Comparison of ENCODE assay signal across 11 cellular contexts in genomic region chr11:35908432-35908771, GRCh38. TPM values are rescaled to one million over a fixed set of nuclear protein-coding genes. Genes with fewer than 3 reads are reported as not detected.
DNase-seq lines count a peak whose midpoint lies in the region; ATAC-seq and TF ChIP-seq lines count a peak whose summit lies in the region.
"Not testable (repeated sequence)": the region's sequence is repeated elsewhere in the genome, so short reads cannot be mapped to it uniquely, and the experiment has no call there.
"Had no signal": no experiment of that assay in that cellular context is flagged by ENCODE, and none has a peak within 500 bp of the region (broad histone marks: within the 10 kb centered on the region; RNA-seq: fewer than 3 reads in every experiment).

No MANE protein-coding gene starts in this region.

- peaks cover 21% of the 10 kb centered on the region for H3K4me1 ChIP-seq in Panc1 (ENCODE audit: control insufficient read depth, insufficient read depth, low read length)
- peaks cover 0 to 22% (median 6%) of the 10 kb centered on the region in 4 donors for H3K4me1 ChIP-seq in transverse colon

- H3K9me3 ChIP-seq in Panc1 (ENCODE audit: control insufficient read depth, insufficient read depth, low read depth, low read length); transverse colon: not testable (repeated sequence)

- not testable (repeated sequence) for TF ChIP-seq EP300 in transverse colon (IDR thresholded peaks at IDR 0.05; ENCODE audit: low read depth)

- in situ Hi-C loops in Panc1 (cut with HindIII; ENCODE audit: low pct_unique_long_range_greater_than_20kb, low sequenced_read_pairs); brain microvascular endothelial cell (cut with HindIII; ENCODE audit: low pct_ligation_motif_present, low sequenced_read_pairs); transverse colon (cut with MboI; ENCODE audit: low pct_ligation_motif_present in 1 of 4, low pct_unique_long_range_greater_than_20kb in 1 of 4, low sequenced_read_pairs in 3 of 4): not testable (repeated sequence)

- not testable (repeated sequence) for TF ChIP-seq POLR2A in transverse colon (IDR thresholded peaks at IDR 0.05)

- ATAC-seq in GM19043 (IDR thresholded peaks at IDR 0.05; ENCODE audit: low read depth, unreplicated experiment) (peak; percentile 3), GM21717 (IDR thresholded peaks at IDR 0.05; ENCODE audit: unreplicated experiment) (peak; percentile 12), HG03064 (IDR thresholded peaks at IDR 0.05; ENCODE audit: low read depth, unreplicated experiment) (peak; percentile 9), Panc1 (peak; percentile 84), left colon (peak; percentile 44)

- CTCF ChIA-PET in Panc1 (lab: Charles Lee), result interaction anchor here (0.7 kb wide), 1 partner anchor 502 kb away, joined by 4 read pairs; no protein-coding TSS in a partner anchor

- DNase-seq in Panc1 (ENCODE audit: low read depth, low spot score); left colon; transverse colon: not testable (repeated sequence)
- peak; percentile 8 for DNase-seq in brain microvascular endothelial cell

- H3K4me3 ChIP-seq in Panc1 (ENCODE audit: low read depth in 2 of 2, low read length in 2 of 2); brain microvascular endothelial cell (ENCODE audit: low read depth, low read length); transverse colon: not testable (repeated sequence)

- intact Hi-C loops in Panc1 (cut with micrococcal nuclease; ENCODE audit: unreplicated experiment); left colon (cut with DNase I, micrococcal nuclease); transverse colon (cut with DNase I; ENCODE audit: low total_unique reads): not testable (repeated sequence)

- H3K27me3 ChIP-seq in Panc1 (ENCODE audit: control insufficient read depth, insufficient read depth, low read length); brain microvascular endothelial cell (replicated peaks); transverse colon: not testable (repeated sequence)

- WGBS in transverse colon (ENCODE audit: low coverage in 1 of 2), 2 donors, result 39 to 58% methylated on average over 3 to 5 of the region's 5 CpGs

- BruUV-seq in Panc1 (replicated peaks; lab: Mats Ljungman, UMichigan), result not testable (repeated sequence)

- not testable (repeated sequence) for H3K36me3 ChIP-seq in Panc1 (ENCODE audit: control insufficient read depth, insufficient read depth, low read length); brain microvascular endothelial cell (replicated peaks); transverse colon

- peak overlapping the region; percentile 66 for H3K27ac ChIP-seq in C4-2B
- peak overlapping the region; percentile 55 for H3K27ac ChIP-seq in Panc1 (ENCODE audit: low read length)
- H3K27ac ChIP-seq in brain microvascular endothelial cell, result peak overlapping the region; percentile 40
- H3K27ac ChIP-seq in transverse colon, result peak overlapping the region; percentile 4 to 49 (median 27)

- POLR2A ChIA-PET in Panc1 (lab: Charles Lee), result not testable (repeated sequence)

- TF ChIP-seq CTCF in C4-2B (conservative IDR thresholded peaks at IDR 0.05); Panc1 (IDR thresholded peaks at IDR 0.05); brain microvascular endothelial cell (IDR thresholded peaks at IDR 0.05; ENCODE audit: low read depth, low read length, missing control alignments); transverse colon (IDR thresholded peaks at IDR 0.05): not testable (repeated sequence)

RNA-seq across cellular contexts. Expression of gene LDLRAD3, which starts 35.5 kb away (rescaled TPM):
- 28.1 TPM for total RNA-seq in Panc1 (2021; ENCODE audit: unreplicated experiment)
- 21.1 TPM for polyA plus RNA-seq in Panc1 (2012; ENCODE audit: insufficient read length)
- 1 to 10 TPM; 2.3 to 2.9 TPM for total RNA-seq in left colon
- 10 to 100 TPM in 1 of 4 donors, 1 to 10 TPM in 2, under 1 TPM in 1; 0.37 to 43.2 (median 3.7) TPM for total RNA-seq in transverse colon
- total RNA-seq: activated B cell treated with CpG ODN at 0.5 μM for 24 hours, OCI-LY7 had no signal
- polyA plus RNA-seq: CD8-positive, alpha-beta memory T cell had no signal

Comparison
In these comparisons a context has a peak if more than half of its experiments do, and no peak if none do; other contexts are left out.
1. ATAC-seq: peak in every context shown above with its lines; median percentile 84 in Panc1; 44 in left colon; 12 in GM21717; 9 in HG03064; 3 in GM19043.